12 cellular contexts compared by ENCODE assay signal in genomic region chr11:123193742-123194141, GRCh38. TPM values are rescaled to one million over a fixed set of nuclear protein-coding genes. Genes with fewer than 3 reads are reported as not detected.
DNase-seq lines count a peak whose midpoint lies in the region; ATAC-seq and TF ChIP-seq lines count a peak whose summit lies in the region.
"Had no signal": no experiment of that assay in that cellular context is flagged by ENCODE, and none has a peak within 500 bp of the region (broad histone marks: within the 10 kb centered on the region; RNA-seq: fewer than 3 reads in every experiment).

No MANE protein-coding gene starts in this region.

- no peaks in the 10 kb centered on the region for H3K9me3 ChIP-seq in SK-N-MC (ENCODE audit: low read depth, low read length)

- H3K9me3 Mint-ChIP-seq in progenitor cell of endocrine pancreas (ENCODE audit: low read depth), result no peaks in the 10 kb centered on the region
- H3K9me3 Mint-ChIP-seq: memory B cell had no signal

- no peak for TF ChIP-seq CTCF in fibroblast of villous mesenchyme (IDR thresholded peaks at IDR 0.05; ENCODE audit: insufficient read depth, low read depth, low read length)
- TF ChIP-seq CTCF in progenitor cell of endocrine pancreas (IDR thresholded peaks at IDR 0.05; ENCODE audit: unreplicated experiment), result no peak

- peak overlapping the region; percentile 59 for H3K4me3 Mint-ChIP-seq in progenitor cell of endocrine pancreas (ENCODE audit: low read depth)
- H3K4me3 Mint-ChIP-seq: memory B cell had no signal

- H3K36me3 Mint-ChIP-seq in progenitor cell of endocrine pancreas (ENCODE audit: insufficient read depth), result no peaks in the 10 kb centered on the region
- H3K36me3 Mint-ChIP-seq: memory B cell had no signal

- peaks cover 6% of the 10 kb centered on the region for H3K4me1 Mint-ChIP-seq in progenitor cell of endocrine pancreas (ENCODE audit: low read depth)

- H3K27ac ChIP-seq in SK-N-MC, result peak overlapping the region; percentile 84

- no peak overlapping the region for H3K27ac Mint-ChIP-seq in progenitor cell of endocrine pancreas
- H3K27ac Mint-ChIP-seq: memory B cell had no signal

- H3K36me3 ChIP-seq in SK-N-MC (ENCODE audit: insufficient read depth, low read length), result peaks cover 40% of the 10 kb centered on the region

- DNase-seq in AG20443 (ENCODE audit: low spot score), result peak; percentile 32
- DNase-seq in SK-N-MC (ENCODE audit: low read depth, low spot score), result no peak
- peak; percentile 66 for DNase-seq in fibroblast of villous mesenchyme (ENCODE audit: low read depth)
- no peak for DNase-seq in progenitor cell of endocrine pancreas (ENCODE audit: low spot score, unreplicated experiment)
- DNase-seq in DMS53 (lab: John Stamatoyannopoulos, UW), result no peak
- no peak for DNase-seq in effector CD4-positive, alpha-beta T cell
- DNase-seq in NCI-H2107 (lab: John Stamatoyannopoulos, UW), result no peak
- DNase-seq: effector memory CD4-positive, alpha-beta T cell; stimulated activated CD4-positive, alpha-beta T cell treated with anti-CD3 and anti-CD28 coated beads, Interleukin-4, amount 100 ng/mL, for 4 hours had no signal

- H3K4me3 ChIP-seq in SK-N-MC (peak overlapping the region; percentile 84), fibroblast of villous mesenchyme (ENCODE audit: low read depth, low read length) (peak overlapping the region; percentile 87)

- no peak for ATAC-seq in HG03439 (IDR thresholded peaks at IDR 0.05; ENCODE audit: unreplicated experiment)

- H3K27me3 Mint-ChIP-seq in progenitor cell of endocrine pancreas, result peaks cover 59% of the 10 kb centered on the region

- H3K9ac ChIP-seq in SK-N-MC (ENCODE audit: insufficient read length), result peak overlapping the region; percentile 88

RNA-seq across cellular contexts. Expression of gene CLMP, which starts 1.3 kb away (rescaled TPM):
- total RNA-seq in fibroblast of villous mesenchyme (115 and 147 TPM in 2 replicates), progenitor cell of endocrine pancreas (2.3 and 4.0 TPM in 2 replicates)
- total RNA-seq: HT-29 had no signal

Comparison
In these comparisons a context has a peak if more than half of its experiments do, and no peak if none do; other contexts are left out.
1. DNase-seq: peak in AG20443 (single experiment) and fibroblast of villous mesenchyme (single experiment); none in SK-N-MC (single experiment), progenitor cell of endocrine pancreas (single experiment), DMS53 (single experiment), effector CD4-positive, alpha-beta T cell (single experiment) and NCI-H2107 (single experiment).
2. RNA of gene CLMP, which starts 1.3 kb away (total RNA-seq): 115 to 147 TPM in fibroblast of villous mesenchyme; 2.3 to 4.0 TPM in progenitor cell of endocrine pancreas; every median in the first group is over 10 times any median in the second.